22 cellular contexts compared by ENCODE assay signal in genomic region chr9:126839301-126839700, GRCh38. TPM values are rescaled to one million over a fixed set of nuclear protein-coding genes. Genes with fewer than 3 reads are reported as not detected.
DNase-seq lines count a peak whose midpoint lies in the region; ATAC-seq lines count a peak whose summit lies in the region.
"Had no signal": no experiment of that assay in that cellular context is flagged by ENCODE, and none has a peak within 500 bp of the region (broad histone marks: within the 10 kb centered on the region; RNA-seq: fewer than 3 reads in every experiment).

No MANE protein-coding gene starts in this region.

- H3K36me3 Mint-ChIP-seq in activated T-cell treated with anti-CD3 and anti-CD28 coated beads, Interleukin-2, amount 50 U/mL, for 72 hours (ENCODE audit: insufficient read depth in 2 of 2) = peaks cover 2 to 8% of the 10 kb centered on the region in 2 donors
- peaks cover 31% of the 10 kb centered on the region for H3K36me3 Mint-ChIP-seq in activated T-cell treated with anti-CD3 and anti-CD28 coated beads, Interleukin-2, amount 50 U/mL, for 4 hours (ENCODE audit: insufficient read depth)
- peaks cover 9% of the 10 kb centered on the region for H3K36me3 Mint-ChIP-seq in central memory CD8-positive, alpha-beta T cell (ENCODE audit: insufficient read depth)
- H3K36me3 Mint-ChIP-seq in stimulated activated naive B cell treated with anti-CD40 and anti-IgM and Interleukin-4, amounts not matched to agents 10 μg/mL and 1 μg/mL and 100 μg/mL, for 72 hours = peaks cover 9 to 38% of the 10 kb centered on the region in 2 donors

- no peaks in the 10 kb centered on the region for H3K9me3 Mint-ChIP-seq in activated T-cell treated with anti-CD3 and anti-CD28 coated beads, Interleukin-2, amount 50 U/mL, for 72 hours
- H3K9me3 Mint-ChIP-seq in activated T-cell treated with anti-CD3 and anti-CD28 coated beads, Interleukin-2, amount 50 U/mL, for 4 hours = no peaks in the 10 kb centered on the region
- no peaks in the 10 kb centered on the region for H3K9me3 Mint-ChIP-seq in central memory CD8-positive, alpha-beta T cell
- H3K9me3 Mint-ChIP-seq in stimulated activated naive B cell treated with anti-CD40 and anti-IgM and Interleukin-4, amounts not matched to agents 10 μg/mL and 1 μg/mL and 100 μg/mL, for 72 hours = no peaks in the 10 kb centered on the region
- H3K9me3 Mint-ChIP-seq: CD8-positive, alpha-beta memory T cell; neural progenitor cell had no signal

- peak overlapping the region; percentile 49 to 69 for H3K4me3 Mint-ChIP-seq in activated T-cell treated with anti-CD3 and anti-CD28 coated beads, Interleukin-2, amount 50 U/mL, for 72 hours
- H3K4me3 Mint-ChIP-seq in activated T-cell treated with anti-CD3 and anti-CD28 coated beads, Interleukin-2, amount 50 U/mL, for 4 hours = no peak overlapping the region
- no peak overlapping the region for H3K4me3 Mint-ChIP-seq in central memory CD8-positive, alpha-beta T cell
- H3K4me3 Mint-ChIP-seq in stimulated activated naive B cell treated with anti-CD40 and anti-IgM and Interleukin-4, amounts not matched to agents 10 μg/mL and 1 μg/mL and 100 μg/mL, for 72 hours = no peak overlapping the region
- H3K4me3 Mint-ChIP-seq: CD8-positive, alpha-beta memory T cell; neural progenitor cell had no signal

- H3K27me3 Mint-ChIP-seq in activated T-cell treated with anti-CD3 and anti-CD28 coated beads, Interleukin-2, amount 50 U/mL, for 72 hours (ENCODE audit: low read depth) = no peaks in the 10 kb centered on the region
- H3K27me3 Mint-ChIP-seq in activated T-cell treated with anti-CD3 and anti-CD28 coated beads, Interleukin-2, amount 50 U/mL, for 4 hours (ENCODE audit: low read depth) = no peaks in the 10 kb centered on the region
- H3K27me3 Mint-ChIP-seq in central memory CD8-positive, alpha-beta T cell = no peaks in the 10 kb centered on the region
- no peaks in the 10 kb centered on the region for H3K27me3 Mint-ChIP-seq in stimulated activated naive B cell treated with anti-CD40 and anti-IgM and Interleukin-4, amounts not matched to agents 10 μg/mL and 1 μg/mL and 100 μg/mL, for 72 hours
- H3K27me3 Mint-ChIP-seq: CD8-positive, alpha-beta memory T cell had no signal

- H3K27ac Mint-ChIP-seq in activated T-cell treated with anti-CD3 and anti-CD28 coated beads, Interleukin-2, amount 50 U/mL, for 72 hours = peak overlapping the region; percentile 71
- peak overlapping the region; percentile 46 for H3K27ac Mint-ChIP-seq in central memory CD8-positive, alpha-beta T cell (ENCODE audit: low read depth)
- H3K27ac Mint-ChIP-seq in stimulated activated naive B cell treated with anti-CD40 and anti-IgM and Interleukin-4, amounts not matched to agents 10 μg/mL and 1 μg/mL and 100 μg/mL, for 72 hours = peak overlapping the region; percentile 39
- H3K27ac Mint-ChIP-seq: neural progenitor cell had no signal

- peak in 1 of 2 donors; percentile 14 for ATAC-seq in activated T-cell treated with anti-CD3 and anti-CD28 coated beads, Interleukin-2, amount 50 U/mL, for 72 hours (replicated peaks in 1 of 2)
- no peak for ATAC-seq in activated T-cell treated with anti-CD3 and anti-CD28 coated beads, Interleukin-2, amount 50 U/mL, for 4 hours
- ATAC-seq in HG02798 (IDR thresholded peaks at IDR 0.05; ENCODE audit: poor library complexity, unreplicated experiment) (peak; percentile 10), HG02970 (IDR thresholded peaks at IDR 0.05; ENCODE audit: low FRiP score, unreplicated experiment) (no peak), GM18519 (IDR thresholded peaks at IDR 0.05; ENCODE audit: low FRiP score, unreplicated experiment) (no peak)
- ATAC-seq in central memory CD8-positive, alpha-beta T cell (replicated peaks; ENCODE audit: extremely low read depth, poor library complexity, severe bottlenecking) = no peak
- ATAC-seq in stimulated activated naive B cell treated with anti-CD40 and anti-IgM and Interleukin-4, amounts not matched to agents 10 μg/mL and 1 μg/mL and 100 μg/mL, for 72 hours (replicated peaks) = no peak

- peaks cover 61% of the 10 kb centered on the region for H3K4me1 Mint-ChIP-seq in activated T-cell treated with anti-CD3 and anti-CD28 coated beads, Interleukin-2, amount 50 U/mL, for 72 hours (ENCODE audit: low read depth)
- peaks cover 22% of the 10 kb centered on the region for H3K4me1 Mint-ChIP-seq in activated T-cell treated with anti-CD3 and anti-CD28 coated beads, Interleukin-2, amount 50 U/mL, for 4 hours (ENCODE audit: low read depth)
- H3K4me1 Mint-ChIP-seq in central memory CD8-positive, alpha-beta T cell = peaks cover 33% of the 10 kb centered on the region
- peaks cover 37 to 56% of the 10 kb centered on the region in 2 donors for H3K4me1 Mint-ChIP-seq in stimulated activated naive B cell treated with anti-CD40 and anti-IgM and Interleukin-4, amounts not matched to agents 10 μg/mL and 1 μg/mL and 100 μg/mL, for 72 hours

- no peak for DNase-seq in activated T-cell treated with anti-CD3 and anti-CD28 coated beads, Interleukin-2, amount 50 U/mL, for 72 hours
- DNase-seq in activated T-cell treated with anti-CD3 and anti-CD28 coated beads, Interleukin-2, amount 50 U/mL, for 4 hours = no peak
- DNase-seq in central memory CD8-positive, alpha-beta T cell (ENCODE audit: low spot score in 2 of 2) = no peak
- DNase-seq in stimulated activated naive B cell treated with anti-CD40 and anti-IgM and Interleukin-4, amounts not matched to agents 10 μg/mL and 1 μg/mL and 100 μg/mL, for 72 hours = no peak
- no peak for DNase-seq in kidney glomerular epithelial cell (lab: John Stamatoyannopoulos, UW)
- DNase-seq: activated CD4-positive, alpha-beta T cell treated with anti-CD3 and anti-CD28 coated beads, Interleukin-2, amount 50 U/mL, for 48 hours; activated naive CD4-positive, alpha-beta T cell treated with Interleukin-2 at 50 U/mL for 16 hours; amniotic stem cell; CD8-positive, alpha-beta memory T cell; DMS153; glutamatergic neuron; KG1; NCI-H1436; NCI-H446; OCI-M1; SK-N-SH; T-helper 9 cell; WERI-Rb-1 had no signal

RNA-seq across cellular contexts. Expression of gene ZBTB34, which starts 21.1 kb away (rescaled TPM):
- 1 to 10 TPM; 7.1 to 8.1 TPM for total RNA-seq in activated T-cell treated with anti-CD3 and anti-CD28 coated beads, Interleukin-2, amount 50 U/mL, for 72 hours
- total RNA-seq in activated T-cell treated with anti-CD3 and anti-CD28 coated beads, Interleukin-2, amount 50 U/mL, for 4 hours = 1 to 10 TPM; 4.3 to 4.9 (median 4.8) TPM

RNA-seq across cellular contexts. Expression of gene ZBTB43, which starts 34.5 kb away (rescaled TPM):
- 10 to 100 TPM; 30.2 to 66.2 TPM for total RNA-seq in activated T-cell treated with anti-CD3 and anti-CD28 coated beads, Interleukin-2, amount 50 U/mL, for 72 hours
- 10 to 100 TPM; 13.8 to 18.9 (median 18.2) TPM for total RNA-seq in activated T-cell treated with anti-CD3 and anti-CD28 coated beads, Interleukin-2, amount 50 U/mL, for 4 hours

Comparison
In these comparisons a context has a peak if more than half of its experiments do, and no peak if none do; other contexts are left out.
1. H3K4me3 Mint-ChIP-seq: peak in activated T-cell treated with anti-CD3 and anti-CD28 coated beads, Interleukin-2, amount 50 U/mL, for 72 hours (2 of 2); none in activated T-cell treated with anti-CD3 and anti-CD28 coated beads, Interleukin-2, amount 50 U/mL, for 4 hours (single experiment), central memory CD8-positive, alpha-beta T cell (single experiment) and stimulated activated naive B cell treated with anti-CD40 and anti-IgM and Interleukin-4, amounts not matched to agents 10 μg/mL and 1 μg/mL and 100 μg/mL, for 72 hours (0 of 2).
2. Peak in every context shown above with its lines, with median percentiles within 50 percentile points of each other: H3K27ac Mint-ChIP-seq.